1 cellular context compared by ENCODE assay signal in the genomic region with DNA sequence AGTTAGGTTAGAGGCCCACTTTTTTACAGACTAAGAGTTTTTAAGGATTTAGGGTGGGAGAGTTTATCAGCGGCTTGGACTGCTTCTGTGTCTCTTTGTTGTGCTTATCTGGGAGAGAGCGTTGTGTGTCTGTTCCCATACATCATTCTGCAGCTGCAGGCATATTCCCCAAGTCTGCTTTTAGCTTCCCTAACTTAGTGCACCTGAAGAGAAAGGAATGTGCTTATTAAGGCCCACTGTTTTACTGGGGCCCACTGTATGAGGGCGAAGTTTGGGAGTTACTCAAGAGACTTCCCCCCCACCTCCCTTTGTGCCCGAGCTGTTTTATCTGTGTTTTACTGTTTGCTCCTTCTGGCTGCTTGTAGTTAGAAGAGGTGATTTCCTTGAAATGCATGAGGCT.
TF ChIP-seq lines count a peak whose summit lies in the region.

No MANE protein-coding gene starts in this region.

TF ChIP-seq in H1, 55 proteins besides CTCF, POLR2A, EP300 and RAD21:
- TF ChIP-seq TEAD4 (IDR thresholded peaks at IDR 0.05; ENCODE audit: low read depth, low read length) (peak; percentile 46; the same call in 1 of the 2 replicates), JUND (IDR thresholded peaks at IDR 0.05; ENCODE audit: low read length) (no peak), SP2 (IDR thresholded peaks at IDR 0.05; ENCODE audit: low read length) (no peak), SP4 (IDR thresholded peaks at IDR 0.05; ENCODE audit: low read length) (no peak), POLR2AphosphoS5 (IDR thresholded peaks at IDR 0.05; ENCODE audit: low read depth, low read length) (peak; percentile 82), TCF12 (IDR thresholded peaks at IDR 0.05; ENCODE audit: low read depth, low read length) (peak; percentile 94), BCL11A (IDR thresholded peaks at IDR 0.05; ENCODE audit: low read depth in 2 of 2, low read length in 2 of 2) (no peak), PHF8 (conservative IDR thresholded peaks at IDR 0.05; ENCODE audit: low read depth, low read length) (no peak)
